In the genomic region with DNA sequence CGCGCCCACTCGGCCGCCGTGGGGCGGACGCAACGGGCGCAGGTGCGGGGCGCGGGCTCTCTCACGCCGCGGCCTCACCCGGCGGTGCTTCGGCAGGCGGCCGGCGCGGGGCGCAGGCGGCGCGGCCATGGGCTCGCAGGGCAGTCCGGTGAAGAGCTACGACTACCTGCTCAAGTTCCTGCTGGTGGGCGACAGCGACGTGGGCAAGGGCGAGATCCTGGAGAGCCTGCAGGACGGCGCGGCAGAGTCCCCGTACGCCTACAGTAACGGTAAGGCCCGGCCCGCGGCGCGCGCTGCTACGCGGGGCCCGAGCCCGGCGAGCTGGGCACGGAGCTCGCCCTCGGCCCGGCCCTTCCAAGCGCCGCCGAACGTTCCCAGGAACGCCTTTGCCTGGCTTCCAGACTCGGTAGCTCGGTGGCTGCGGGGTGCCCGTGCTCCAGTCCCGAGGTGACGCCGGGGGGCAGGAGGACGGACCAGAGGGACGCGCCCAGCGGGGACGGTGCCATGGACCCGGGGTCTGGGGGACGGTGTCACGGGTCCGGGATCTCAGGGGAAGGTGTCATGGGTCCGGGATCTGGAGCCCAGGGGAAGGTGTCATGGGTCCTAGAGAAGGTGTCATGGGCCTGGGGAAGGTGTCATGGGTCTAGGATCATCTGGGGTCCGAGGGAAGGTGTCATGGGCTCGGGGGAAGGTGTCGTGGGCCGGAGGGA, we compare ENCODE assay signal across 9 cellular contexts. TPM values are rescaled to one million over a fixed set of nuclear protein-coding genes. Genes with fewer than 3 reads are reported as not detected.
DNase-seq lines count a peak whose midpoint lies in the region; ATAC-seq and TF ChIP-seq lines count a peak whose summit lies in the region.
"Had no signal": no experiment of that assay in that cellular context is flagged by ENCODE, and none has a peak within 500 bp of the region (broad histone marks: within the 10 kb centered on the region; RNA-seq: fewer than 3 reads in every experiment).

No MANE protein-coding gene starts in this region.

- H3K9me3 ChIP-seq in CD4-positive, alpha-beta memory T cell (ENCODE audit: control insufficient read depth in 1 of 2, low read length in 2 of 2): no peaks in the 10 kb centered on the region

- intact Hi-C loops in CD4-positive, alpha-beta memory T cell (cut with micrococcal nuclease): no loop called here

- POLR2A ChIA-PET in CD4-positive, alpha-beta memory T cell (lab: Charles Lee; ENCODE audit: partially characterized antibody): interaction anchor here (0.8 to 1.2 kb wide), 5 partner anchors 11 to 189 kb away, joined by 3 to 13 read pairs (median 4); partner anchors contain the start of genes DECR2, METTL26 and NHLRC4

- no peaks in the 10 kb centered on the region for H3K36me3 ChIP-seq in CD4-positive, alpha-beta memory T cell (ENCODE audit: insufficient read depth, low read length)
- H3K36me3 ChIP-seq in kidney epithelial cell (ENCODE audit: control insufficient read depth, insufficient read depth, low read length): no peaks in the 10 kb centered on the region

- peaks cover 27% of the 10 kb centered on the region for H3K4me1 ChIP-seq in CD4-positive, alpha-beta memory T cell (ENCODE audit: insufficient read depth, low read length)

- peaks cover 16 to 59% (median 33%) of the 10 kb centered on the region in 4 donors for H3K4me1 Mint-ChIP-seq in CD4-positive, alpha-beta memory T cell

- CTCF ChIA-PET in CD4-positive, alpha-beta memory T cell (lab: Charles Lee; ENCODE audit: partially characterized antibody): interaction anchor here (0.6 kb wide), 1 partner anchor 459 kb away, joined by 3 read pairs; no protein-coding TSS in a partner anchor

- H3K27ac Mint-ChIP-seq in CD4-positive, alpha-beta memory T cell: peak overlapping the region; percentile 61 to 94 (median 89)

- H3K27me3 Mint-ChIP-seq in CD4-positive, alpha-beta memory T cell: no peaks in the 10 kb centered on the region

- H3K4me3 ChIP-seq in CD4-positive, alpha-beta memory T cell (ENCODE audit: low read length in 2 of 2): peak overlapping the region; percentile 42 to 70
- H3K4me3 ChIP-seq in kidney epithelial cell (ENCODE audit: low read depth, low read length): peak overlapping the region; percentile 81

- H3K27me3 ChIP-seq in CD4-positive, alpha-beta memory T cell (ENCODE audit: insufficient read depth, low read length): no peaks in the 10 kb centered on the region
- H3K27me3 ChIP-seq in kidney epithelial cell (ENCODE audit: control insufficient read depth, insufficient read depth, low read length): peaks cover 4% of the 10 kb centered on the region

- TF ChIP-seq CTCF in kidney epithelial cell (IDR thresholded peaks at IDR 0.05; ENCODE audit: insufficient read depth, low read length, poor library complexity, severe bottlenecking): no peak

- H3K4me3 Mint-ChIP-seq in CD4-positive, alpha-beta memory T cell: peak overlapping the region; percentile 86 to 93 (median 88)

- ATAC-seq in HG02759 (IDR thresholded peaks at IDR 0.05; ENCODE audit: unreplicated experiment): peak; percentile 2
- no peak for ATAC-seq in HG03521 (IDR thresholded peaks at IDR 0.05; ENCODE audit: unreplicated experiment)

- peaks cover 0 to 2% (median 0%) of the 10 kb centered on the region in 8 donors for H3K9me3 Mint-ChIP-seq in CD4-positive, alpha-beta memory T cell

- DNase-seq in CD4-positive, alpha-beta memory T cell: peak in 1 of 5 donors; percentile 43
- DNase-seq in amniotic epithelial cell (ENCODE audit: low read depth) (peak; percentile 49), kidney epithelial cell (ENCODE audit: low read depth) (no peak), OCI-M2 (lab: John Stamatoyannopoulos, UW; ENCODE audit: unreplicated experiment) (no peak), SW 1271 (lab: John Stamatoyannopoulos, UW) (no peak)

- H3K36me3 Mint-ChIP-seq in CD4-positive, alpha-beta memory T cell: peaks cover 0 to 13% of the 10 kb centered on the region in 2 donors

- H3K27ac ChIP-seq in CD4-positive, alpha-beta memory T cell (ENCODE audit: low read depth, low read length): peak overlapping the region; percentile 62
- H3K27ac ChIP-seq in temporal lobe (ENCODE audit: low read depth, low read length): peak overlapping the region; percentile 38

RNA-seq across cellular contexts. Expression of gene RAB40C, which starts 0.5 kb away (rescaled TPM):
- 10 to 100 TPM; 22.0 to 25.6 TPM for total RNA-seq in CD4-positive, alpha-beta memory T cell
- polyA plus RNA-seq in CD4-positive, alpha-beta memory T cell: 10 to 100 TPM in 1 of 2 donors, 1 to 10 TPM in 1; 6.8 to 17.7 TPM
- total RNA-seq in kidney epithelial cell: 16.5 and 26.9 TPM in 2 replicates
- total RNA-seq in temporal lobe: 20.9 TPM

RNA-seq across cellular contexts. Expression of gene PIGQ, which starts 20.6 kb away (rescaled TPM):
- 10 to 100 TPM; 61.4 to 63.3 TPM for total RNA-seq in CD4-positive, alpha-beta memory T cell
- polyA plus RNA-seq in CD4-positive, alpha-beta memory T cell: 10 to 100 TPM in 1 of 2 donors, 1 to 10 TPM in 1; 7.2 to 12.5 TPM
- total RNA-seq in kidney epithelial cell (54.9 and 63.1 TPM in 2 replicates), temporal lobe (22.1 TPM)

RNA-seq across cellular contexts. Expression of gene NHLRC4, which starts 23.5 kb away (rescaled TPM):
- total RNA-seq in CD4-positive, alpha-beta memory T cell: 1 to 10 TPM; 2.4 to 3.2 TPM
- polyA plus RNA-seq in CD4-positive, alpha-beta memory T cell: 1 to 10 TPM; 2.1 to 2.7 TPM
- 0.46 and 2.3 TPM in 2 replicates for total RNA-seq in kidney epithelial cell
- total RNA-seq in temporal lobe: 0.25 TPM

RNA-seq across cellular contexts. Expression of gene PRR35, which starts 30.1 kb away (rescaled TPM):
- not detected for total RNA-seq in CD4-positive, alpha-beta memory T cell
- not detected for polyA plus RNA-seq in CD4-positive, alpha-beta memory T cell
- not detected in 2 replicates for total RNA-seq in kidney epithelial cell
- not detected for total RNA-seq in temporal lobe
- total RNA-seq: T-helper 1 cell treated with Interleukin-12 subunit alpha and Interleukin-12 subunit beta and Interleukin-4 antibody, amounts not matched to agents 30 ng/mL and 1 ng/mL, for 36 hours had no signal

RNA-seq across cellular contexts. Expression of gene WFIKKN1, which starts 40.5 kb away (rescaled TPM):
- under 1 TPM; 0.67 to 0.86 TPM for total RNA-seq in CD4-positive, alpha-beta memory T cell
- polyA plus RNA-seq in CD4-positive, alpha-beta memory T cell: under 1 TPM in 1 of 2 donors, not detected in 1; 0.09 TPM
- total RNA-seq in kidney epithelial cell (0.08 TPM in 1 of 2 replicates, not detected in the other), temporal lobe (0.74 TPM)
